Comparison of ENCODE assay signal across 8 cellular contexts in genomic region chr2:6780765-6781274, GRCh38.
DNase-seq lines count a peak whose midpoint lies in the region; ATAC-seq and TF ChIP-seq lines count a peak whose summit lies in the region.

No MANE protein-coding gene starts in this region.

- H3K36me3 ChIP-seq in CD8-positive, alpha-beta memory T cell (ENCODE audit: insufficient read depth, low read length): no peaks in the 10 kb centered on the region
- H3K36me3 ChIP-seq in PC-3 (ENCODE audit: low read depth, low read length): no peaks in the 10 kb centered on the region
- H3K36me3 ChIP-seq in gastroesophageal sphincter: no peaks in the 10 kb centered on the region

- intact Hi-C loops in PC-3 (cut with micrococcal nuclease): no loop called here

- WGBS in gastroesophageal sphincter (ENCODE audit: low coverage in 1 of 2), 2 donors: 4 to 6% methylated on average over 2 of the region's 8 CpGs

- H3K27me3 ChIP-seq in CD8-positive, alpha-beta memory T cell (ENCODE audit: insufficient read depth, low read length, poor library complexity, severe bottlenecking): no peaks in the 10 kb centered on the region
- H3K27me3 ChIP-seq in PC-3 (ENCODE audit: low read length) (peaks cover 24% of the 10 kb centered on the region), gastroesophageal sphincter (peaks cover 9% of the 10 kb centered on the region)

- no peaks in the 10 kb centered on the region for H3K36me3 Mint-ChIP-seq in CD8-positive, alpha-beta memory T cell
- H3K36me3 Mint-ChIP-seq in WTC11: peaks cover 76% of the 10 kb centered on the region

- no peaks in the 10 kb centered on the region for H3K9me3 ChIP-seq in CD8-positive, alpha-beta memory T cell (ENCODE audit: low read length)
- no peaks in the 10 kb centered on the region for H3K9me3 ChIP-seq in PC-3 (ENCODE audit: low read length)
- H3K9me3 ChIP-seq in gastroesophageal sphincter: no peaks in the 10 kb centered on the region

- no peaks in the 10 kb centered on the region for H3K4me1 ChIP-seq in CD8-positive, alpha-beta memory T cell (ENCODE audit: insufficient read depth, low read length)
- H3K4me1 ChIP-seq in PC-3 (ENCODE audit: insufficient read depth, low read length) (no peaks in the 10 kb centered on the region), gastroesophageal sphincter (peaks cover 0 to 9% (median 0%) of the 10 kb centered on the region in 3 donors)

- ATAC-seq in GM19351 (IDR thresholded peaks at IDR 0.05; ENCODE audit: unreplicated experiment): peak; percentile 67
- ATAC-seq in HG03571 (IDR thresholded peaks at IDR 0.05; ENCODE audit: unreplicated experiment): peak; percentile 86
- peak; percentile 48 for ATAC-seq in PC-3
- peak; percentile 64 for ATAC-seq in gastroesophageal sphincter
- peak; percentile 41 for ATAC-seq in stimulated activated naive CD8-positive, alpha-beta T cell treated with anti-CD3 and anti-CD28 coated beads, Interleukin-15, Interleukin-2, amounts not matched to agents 100 U/mL and 50 U/mL, for 24 hours
- no peak for ATAC-seq in WTC11

- H3K4me3 ChIP-seq in CD8-positive, alpha-beta memory T cell (ENCODE audit: low read length): no peak overlapping the region
- no peak overlapping the region for H3K4me3 ChIP-seq in PC-3 (ENCODE audit: low read length)
- H3K4me3 ChIP-seq in gastroesophageal sphincter: no peak overlapping the region

- no TSS peak for BruUV-seq in PC-3 (replicated peaks; lab: Mats Ljungman, UMichigan)

- H3F3A ChIP-seq in PC-3 (ENCODE audit: low read length, unreplicated experiment): no peaks in the 10 kb centered on the region

- H3K9me3 Mint-ChIP-seq in CD8-positive, alpha-beta memory T cell: no peaks in the 10 kb centered on the region
- peaks cover 92% of the 10 kb centered on the region for H3K9me3 Mint-ChIP-seq in WTC11

- TF ChIP-seq EP300 in gastroesophageal sphincter (IDR thresholded peaks at IDR 0.05): no peak

- H3K9me2 ChIP-seq in PC-3 (replicated peaks; ENCODE audit: low read length): no peaks in the 10 kb centered on the region

- no peak for TF ChIP-seq POLR2A in gastroesophageal sphincter (IDR thresholded peaks at IDR 0.05)

- H3K27ac ChIP-seq in CD8-positive, alpha-beta memory T cell (ENCODE audit: low read depth, low read length): no peak overlapping the region
- H3K27ac ChIP-seq in PC-3 (ENCODE audit: low read length) (no peak overlapping the region), gastroesophageal sphincter (no peak overlapping the region)

- no peaks in the 10 kb centered on the region for H4K20me1 ChIP-seq in PC-3 (ENCODE audit: low read length)

- H3K9ac ChIP-seq in PC-3 (ENCODE audit: low read length): no peak overlapping the region

- H3K27me3 Mint-ChIP-seq in CD8-positive, alpha-beta memory T cell: peaks cover 0 to 5% of the 10 kb centered on the region in 2 donors
- H3K27me3 Mint-ChIP-seq in WTC11 (ENCODE audit: low read depth): peaks cover 11% of the 10 kb centered on the region

- POLR2A ChIA-PET in CD8-positive, alpha-beta memory T cell (lab: Charles Lee): no interaction called here
- POLR2A ChIA-PET in PC-3 (lab: Charles Lee; ENCODE audit: unreplicated experiment): no interaction called here
- POLR2A ChIA-PET in WTC11 (lab: Charles Lee): no interaction called here

- no peaks in the 10 kb centered on the region for H3K79me2 ChIP-seq in PC-3 (ENCODE audit: low read length)

- no peak for DNase-seq in CD8-positive, alpha-beta memory T cell
- DNase-seq in PC-3 (peak; percentile 12), WTC11 (ENCODE audit: low spot score) (no peak), NCI-H526 treated with DMSO at 0.1 percent for 48 hours (lab: John Stamatoyannopoulos, UW) (no peak)
- no peak for DNase-seq in stimulated activated naive CD8-positive, alpha-beta T cell treated with anti-CD3 and anti-CD28 coated beads, Interleukin-15, Interleukin-2, amounts not matched to agents 100 U/mL and 50 U/mL, for 24 hours

- TF ChIP-seq CTCF in PC-3 (conservative IDR thresholded peaks at IDR 0.05; ENCODE audit: low read depth, low read length) (no peak), gastroesophageal sphincter (IDR thresholded peaks at IDR 0.05) (no peak), WTC11 (IDR thresholded peaks at IDR 0.05) (no peak)

- CTCF ChIA-PET in CD8-positive, alpha-beta memory T cell (lab: Charles Lee): no interaction called here
- CTCF ChIA-PET in PC-3 (lab: Charles Lee): no interaction called here
- CTCF ChIA-PET in WTC11 (lab: Charles Lee): no interaction called here

- peak overlapping the region in 6 of 7 donors; percentile 1 to 45 (median 30) for H3K4me3 Mint-ChIP-seq in CD8-positive, alpha-beta memory T cell
- H3K4me3 Mint-ChIP-seq in WTC11: no peak overlapping the region

- peaks cover 3 to 11% (median 10%) of the 10 kb centered on the region in 3 donors for H3K4me1 Mint-ChIP-seq in CD8-positive, alpha-beta memory T cell
- no peaks in the 10 kb centered on the region for H3K4me1 Mint-ChIP-seq in WTC11

- H3K4me2 ChIP-seq in PC-3 (ENCODE audit: low read length): peak overlapping the region; percentile 28; the same call in 1 of the 2 replicates

- peak overlapping the region in 1 of 8 donors; percentile 69 for H3K27ac Mint-ChIP-seq in CD8-positive, alpha-beta memory T cell
- H3K27ac Mint-ChIP-seq in WTC11: no peak overlapping the region

- H2AFZ ChIP-seq in PC-3 (ENCODE audit: low read length): no peak overlapping the region

TF ChIP-seq in WTC11, 78 proteins besides CTCF, POLR2A, EP300 and RAD21:
- TF ChIP-seq, protein P1, sequence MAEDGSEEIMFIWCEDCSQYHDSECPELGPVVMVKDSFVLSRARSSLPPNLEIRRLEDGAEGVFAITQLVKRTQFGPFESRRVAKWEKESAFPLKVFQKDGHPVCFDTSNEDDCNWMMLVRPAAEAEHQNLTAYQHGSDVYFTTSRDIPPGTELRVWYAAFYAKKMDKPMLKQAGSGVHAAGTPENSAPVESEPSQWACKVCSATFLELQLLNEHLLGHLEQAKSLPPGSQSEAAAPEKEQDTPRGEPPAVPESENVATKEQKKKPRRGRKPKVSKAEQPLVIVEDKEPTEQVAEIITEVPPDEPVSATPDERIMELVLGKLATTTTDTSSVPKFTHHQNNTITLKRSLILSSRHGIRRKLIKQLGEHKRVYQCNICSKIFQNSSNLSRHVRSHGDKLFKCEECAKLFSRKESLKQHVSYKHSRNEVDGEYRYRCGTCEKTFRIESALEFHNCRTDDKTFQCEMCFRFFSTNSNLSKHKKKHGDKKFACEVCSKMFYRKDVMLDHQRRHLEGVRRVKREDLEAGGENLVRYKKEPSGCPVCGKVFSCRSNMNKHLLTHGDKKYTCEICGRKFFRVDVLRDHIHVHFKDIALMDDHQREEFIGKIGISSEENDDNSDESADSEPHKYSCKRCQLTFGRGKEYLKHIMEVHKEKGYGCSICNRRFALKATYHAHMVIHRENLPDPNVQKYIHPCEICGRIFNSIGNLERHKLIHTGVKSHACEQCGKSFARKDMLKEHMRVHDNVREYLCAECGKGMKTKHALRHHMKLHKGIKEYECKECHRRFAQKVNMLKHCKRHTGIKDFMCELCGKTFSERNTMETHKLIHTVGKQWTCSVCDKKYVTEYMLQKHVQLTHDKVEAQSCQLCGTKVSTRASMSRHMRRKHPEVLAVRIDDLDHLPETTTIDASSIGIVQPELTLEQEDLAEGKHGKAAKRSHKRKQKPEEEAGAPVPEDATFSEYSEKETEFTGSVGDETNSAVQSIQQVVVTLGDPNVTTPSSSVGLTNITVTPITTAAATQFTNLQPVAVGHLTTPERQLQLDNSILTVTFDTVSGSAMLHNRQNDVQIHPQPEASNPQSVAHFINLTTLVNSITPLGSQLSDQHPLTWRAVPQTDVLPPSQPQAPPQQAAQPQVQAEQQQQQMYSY (CRISPR knock-in tag; IDR thresholded peaks at IDR 0.05): no peak
- TF ChIP-seq, protein P2, sequence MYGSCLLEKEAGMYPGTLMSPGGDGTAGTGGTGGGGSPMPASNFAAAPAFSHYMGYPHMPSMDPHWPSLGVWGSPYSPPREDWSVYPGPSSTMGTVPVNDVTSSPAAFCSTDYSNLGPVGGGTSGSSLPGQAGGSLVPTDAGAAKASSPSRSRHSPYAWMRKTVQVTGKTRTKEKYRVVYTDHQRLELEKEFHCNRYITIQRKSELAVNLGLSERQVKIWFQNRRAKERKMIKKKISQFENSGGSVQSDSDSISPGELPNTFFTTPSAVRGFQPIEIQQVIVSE (CRISPR knock-in tag; IDR thresholded peaks at IDR 0.05; ENCODE audit: borderline replicate concordance): no peak
- TF ChIP-seq ZNF219 (CRISPR knock-in tag; IDR thresholded peaks at IDR 0.05; ENCODE audit: borderline replicate concordance): no peak
- no peak for TF ChIP-seq JAZF1 (CRISPR knock-in tag; IDR thresholded peaks at IDR 0.05)
- TF ChIP-seq MYBL2 (CRISPR knock-in tag; IDR thresholded peaks at IDR 0.05): no peak
- no peak for TF ChIP-seq ATF3 (CRISPR knock-in tag; conservative IDR thresholded peaks at IDR 0.05)
- TF ChIP-seq CREM (CRISPR knock-in tag; IDR thresholded peaks at IDR 0.05): no peak
- no peak for TF ChIP-seq GABPB1 (CRISPR knock-in tag; IDR thresholded peaks at IDR 0.05)
- no peak for TF ChIP-seq TEAD1 (CRISPR knock-in tag; IDR thresholded peaks at IDR 0.05)
- TF ChIP-seq, protein P3, sequence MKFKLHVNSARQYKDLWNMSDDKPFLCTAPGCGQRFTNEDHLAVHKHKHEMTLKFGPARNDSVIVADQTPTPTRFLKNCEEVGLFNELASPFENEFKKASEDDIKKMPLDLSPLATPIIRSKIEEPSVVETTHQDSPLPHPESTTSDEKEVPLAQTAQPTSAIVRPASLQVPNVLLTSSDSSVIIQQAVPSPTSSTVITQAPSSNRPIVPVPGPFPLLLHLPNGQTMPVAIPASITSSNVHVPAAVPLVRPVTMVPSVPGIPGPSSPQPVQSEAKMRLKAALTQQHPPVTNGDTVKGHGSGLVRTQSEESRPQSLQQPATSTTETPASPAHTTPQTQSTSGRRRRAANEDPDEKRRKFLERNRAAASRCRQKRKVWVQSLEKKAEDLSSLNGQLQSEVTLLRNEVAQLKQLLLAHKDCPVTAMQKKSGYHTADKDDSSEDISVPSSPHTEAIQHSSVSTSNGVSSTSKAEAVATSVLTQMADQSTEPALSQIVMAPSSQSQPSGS (CRISPR knock-in tag; IDR thresholded peaks at IDR 0.05; ENCODE audit: borderline replicate concordance, low read depth): no peak
- no peak for TF ChIP-seq TEAD4 (CRISPR knock-in tag; IDR thresholded peaks at IDR 0.05)
- TF ChIP-seq FOXP1 (CRISPR knock-in tag; IDR thresholded peaks at IDR 0.05; ENCODE audit: borderline replicate concordance): no peak
